Comparison of ENCODE assay signal across 8 cellular contexts in the genomic region with DNA sequence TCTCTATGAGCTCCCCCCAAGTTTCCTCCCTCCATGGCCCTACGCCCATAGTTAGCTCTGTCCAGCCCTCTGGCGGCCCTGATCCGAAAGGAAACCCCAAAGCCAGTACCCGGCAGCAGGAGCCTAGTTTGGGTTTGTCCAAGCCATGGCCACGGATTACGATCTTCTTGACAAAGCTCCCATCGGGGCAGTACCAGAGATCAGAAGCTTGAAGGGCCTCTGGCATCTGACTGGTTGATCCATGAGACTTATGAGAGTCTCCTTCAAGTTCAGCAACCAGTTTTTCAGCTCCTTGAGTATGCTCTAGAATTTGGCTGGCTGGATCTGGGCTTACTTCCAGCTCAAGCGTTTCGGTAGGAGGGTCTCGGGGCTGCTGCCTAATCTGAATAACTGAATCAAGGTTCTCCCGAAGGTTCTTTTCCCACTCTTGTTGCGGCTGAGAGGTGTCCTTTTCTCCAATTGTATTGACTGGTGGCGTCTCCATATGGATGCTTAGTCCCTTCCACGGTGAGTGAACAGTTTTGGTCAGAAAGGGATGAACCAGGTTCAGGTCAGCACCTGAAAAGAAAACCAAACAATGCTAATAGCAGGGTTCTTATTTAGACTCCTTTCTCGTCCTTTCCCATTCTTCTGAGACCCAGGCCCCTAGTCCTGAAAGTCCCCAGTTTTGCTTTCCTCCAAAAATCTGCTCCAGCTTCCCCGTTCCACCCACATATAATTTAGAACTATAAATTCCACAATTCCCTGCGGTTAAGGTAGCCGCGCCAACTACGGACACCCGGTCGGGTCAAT. TPM values are rescaled to one million over a fixed set of nuclear protein-coding genes. Genes with fewer than 3 reads are reported as not detected.
DNase-seq lines count a peak whose midpoint lies in the region; ATAC-seq and TF ChIP-seq lines count a peak whose summit lies in the region.

No MANE protein-coding gene starts in this region.

- H3K9me3 ChIP-seq in DOHH2 (ENCODE audit: control insufficient read depth, insufficient read depth, low read length) (no peaks in the 10 kb centered on the region), mesenchymal stem cell (ENCODE audit: control insufficient read depth, low read length) (no peaks in the 10 kb centered on the region), vagina (no peaks in the 10 kb centered on the region)

- peak overlapping the region; percentile 4 for H2AK5ac ChIP-seq in mesenchymal stem cell (ENCODE audit: low read length, severe bottlenecking)

- H2AFZ ChIP-seq in KMS-11 (ENCODE audit: low read depth) (peak overlapping the region; percentile 65; the same call in 1 of the 2 replicates), mesenchymal stem cell (ENCODE audit: low read depth, low read length) (no peak overlapping the region)

- peaks cover 40% of the 10 kb centered on the region for H3K79me2 ChIP-seq in DOHH2 (ENCODE audit: control insufficient read depth, low read length)
- H3K79me2 ChIP-seq in KMS-11 (ENCODE audit: insufficient read depth, low read depth), result peaks cover 13% of the 10 kb centered on the region

- H3K23ac ChIP-seq in mesenchymal stem cell (ENCODE audit: low read length in 2 of 2), result no peak overlapping the region

- peak overlapping the region; percentile 48 for H2BK15ac ChIP-seq in mesenchymal stem cell (ENCODE audit: low read depth, poor library complexity, severe bottlenecking)

- H3K9ac ChIP-seq in KMS-11 (peak overlapping the region; percentile 46), mesenchymal stem cell (ENCODE audit: low read length) (peak overlapping the region; percentile 99)

- 0 out of 2 replicates have a peak, but pooled peaks cover 3% of the 10 kb centered on the region for H3F3A ChIP-seq in DOHH2 (ENCODE audit: control insufficient read depth, insufficient read depth)

- H3K18ac ChIP-seq in mesenchymal stem cell (ENCODE audit: low read depth in 1 of 2, low read length in 2 of 2), result peak overlapping the region; percentile 49 to 82

- 48% methylated on average over 21 of the region's 22 CpGs for WGBS in mesenchymal stem cell

- peaks cover 34% of the 10 kb centered on the region for H3K36me3 ChIP-seq in DOHH2 (ENCODE audit: control insufficient read depth, low read length)
- H3K36me3 ChIP-seq in KMS-11 (ENCODE audit: insufficient read depth), result no peaks in the 10 kb centered on the region; the same call in 1 of the 2 replicates
- peaks cover 6 to 25% of the 10 kb centered on the region in 2 experiments for H3K36me3 ChIP-seq in mesenchymal stem cell (ENCODE audit: control insufficient read depth in 1 of 2, insufficient read depth in 2 of 2, low read depth in 1 of 2, low read length in 2 of 2)
- peaks cover 0 to 16% of the 10 kb centered on the region in 2 donors for H3K36me3 ChIP-seq in vagina

- no peak overlapping the region for H4K91ac ChIP-seq in mesenchymal stem cell (ENCODE audit: low read length)

- H3K4me3 ChIP-seq in DOHH2 (ENCODE audit: low read length) (peak overlapping the region; percentile 93), KMS-11 (IDR thresholded peaks at IDR 0.05; ENCODE audit: insufficient read depth, low read depth, low read length) (no peak overlapping the region), mesenchymal stem cell (ENCODE audit: insufficient read depth in 1 of 2, low read depth in 1 of 2, low read length in 2 of 2) (peak overlapping the region; percentile 75 to 91), vagina (peak overlapping the region; percentile 63 to 67)

- H2BK12ac ChIP-seq in mesenchymal stem cell (ENCODE audit: low read length in 2 of 2), result peak overlapping the region; percentile 51 to 93

- H3K27me3 ChIP-seq in DOHH2 (ENCODE audit: control insufficient read depth, low read length) (0 out of 2 replicates have a peak, but pooled peaks cover 4% of the 10 kb centered on the region), KMS-11 (ENCODE audit: insufficient read depth, low read depth) (no peaks in the 10 kb centered on the region), mesenchymal stem cell (ENCODE audit: control insufficient read depth in 1 of 2, insufficient read depth in 1 of 2, low read length in 2 of 2) (peaks cover 0 to 3% of the 10 kb centered on the region in 2 experiments), vagina (no peaks in the 10 kb centered on the region)

- TF ChIP-seq CTCF in DOHH2 (IDR thresholded peaks at IDR 0.05; ENCODE audit: low read depth, low read length, poor library complexity, severe bottlenecking) (no peak), KMS-11 (conservative IDR thresholded peaks at IDR 0.05; ENCODE audit: low read depth, low read length) (no peak), vagina (IDR thresholded peaks at IDR 0.05) (no peak)

- DNase-seq in caudate nucleus (lab: John Stamatoyannopoulos, UW) (peak in 7 of 61 donors; percentile 16 to 95 (median 70)), mesenchymal stem cell (no peak), vagina (ENCODE audit: extremely low spot score in 2 of 2) (peak in 1 of 2 donors; percentile 86), cerebellar cortex (ENCODE audit: low spot score) (no peak)
- no peak for DNase-seq in stimulated activated CD4-positive, alpha-beta T cell treated with anti-CD3 and anti-CD28 coated beads, Interleukin-4, amount 100 ng/mL, for 4 hours

- peak overlapping the region; percentile 40 for H3K27ac ChIP-seq in DOHH2 (ENCODE audit: low read depth, low read length)
- peak overlapping the region; percentile 38; the same call in 1 of the 2 replicates for H3K27ac ChIP-seq in KMS-11
- H3K27ac ChIP-seq in caudate nucleus (ENCODE audit: low read depth, low read length), result peak overlapping the region; percentile 97
- peak overlapping the region; percentile 71 for H3K27ac ChIP-seq in mesenchymal stem cell (ENCODE audit: low read length, poor library complexity, severe bottlenecking)
- peak overlapping the region; percentile 88 for H3K27ac ChIP-seq in vagina

- H3K4me1 ChIP-seq in DOHH2 (ENCODE audit: control insufficient read depth, low read length) (peaks cover 27% of the 10 kb centered on the region), KMS-11 (ENCODE audit: low read depth, poor library complexity, severe bottlenecking) (peaks cover 22% of the 10 kb centered on the region), mesenchymal stem cell (ENCODE audit: control insufficient read depth, insufficient read depth, low read depth, low read length) (peaks cover 22% of the 10 kb centered on the region), vagina (peaks cover 38% of the 10 kb centered on the region)

- H4K20me1 ChIP-seq in DOHH2 (ENCODE audit: control insufficient read depth, insufficient read depth, low read depth, low read length) (0 out of 2 replicates have a peak, but pooled peaks cover 3% of the 10 kb centered on the region), KMS-11 (ENCODE audit: insufficient read depth) (no peaks in the 10 kb centered on the region)

- H4K8ac ChIP-seq in mesenchymal stem cell (ENCODE audit: low read length), result peak overlapping the region; percentile 91

- H3K4me2 ChIP-seq in DOHH2 (ENCODE audit: low read length) (peak overlapping the region; percentile 86), KMS-11 (peak overlapping the region; percentile 92), mesenchymal stem cell (ENCODE audit: low read length, poor library complexity, severe bottlenecking) (peak overlapping the region; percentile 84)

- peak overlapping the region; percentile 79 for H2BK5ac ChIP-seq in mesenchymal stem cell (ENCODE audit: low read depth, low read length, poor library complexity, severe bottlenecking)

- peak overlapping the region; percentile 64 for H2BK120ac ChIP-seq in mesenchymal stem cell (ENCODE audit: low read depth, low read length)

- intact Hi-C loops in vagina (cut with DNase I), result loop anchor here (10.0 kb wide), 2 partner anchors 45 to 115 kb away; a partner anchor contains a TSS

- peaks cover 36% of the 10 kb centered on the region for H3K79me1 ChIP-seq in mesenchymal stem cell (replicated peaks; ENCODE audit: low read length, poor library complexity, severe bottlenecking)

- H3K9me2 ChIP-seq in DOHH2 (replicated peaks; ENCODE audit: control insufficient read depth, low read length), result no peaks in the 10 kb centered on the region

- no peak overlapping the region for H3K14ac ChIP-seq in mesenchymal stem cell (ENCODE audit: low read length in 2 of 2)

- TF ChIP-seq POLR2A in vagina (IDR thresholded peaks at IDR 0.05), result no peak

- ATAC-seq in HG02981 (IDR thresholded peaks at IDR 0.05; ENCODE audit: unreplicated experiment), result no peak

- peak overlapping the region in 1 of 2 experiments; percentile 72 for H3K4ac ChIP-seq in mesenchymal stem cell (ENCODE audit: low read depth in 1 of 2, low read length in 2 of 2)

RNA-seq across cellular contexts. Expression of a gene that starts 0.6 kb away (rescaled TPM):
- polyA plus RNA-seq in mesenchymal stem cell (2013, experiment 1 of 2), result 4.3 TPM
- polyA plus RNA-seq in mesenchymal stem cell (2013, experiment 2 of 2), result 4.3 TPM
- 2.7 TPM for total RNA-seq in vagina

RNA-seq across cellular contexts. Expression of a gene that starts 1.4 kb away (rescaled TPM):
- polyA plus RNA-seq in mesenchymal stem cell (2013, experiment 1 of 2), result 68.3 TPM
- 66.3 TPM for polyA plus RNA-seq in mesenchymal stem cell (2013, experiment 2 of 2)
- 76.6 TPM for total RNA-seq in vagina

RNA-seq across cellular contexts. Expression of a gene that starts 20.4 kb away (rescaled TPM):
- 3.9 TPM for polyA plus RNA-seq in mesenchymal stem cell (2013, experiment 1 of 2)
- 3.2 TPM for polyA plus RNA-seq in mesenchymal stem cell (2013, experiment 2 of 2)
- 207 TPM for total RNA-seq in vagina

RNA-seq across cellular contexts. Expression of a gene that starts 22.2 kb away (rescaled TPM):
- polyA plus RNA-seq in mesenchymal stem cell (2013, experiment 1 of 2), result 8.0 TPM
- polyA plus RNA-seq in mesenchymal stem cell (2013, experiment 2 of 2), result 7.9 TPM
- total RNA-seq in vagina, result 8.8 TPM

RNA-seq across cellular contexts. Expression of a gene that starts 24.4 kb away (rescaled TPM):
- polyA plus RNA-seq in mesenchymal stem cell (2013, experiment 1 of 2), result 31.6 TPM
- polyA plus RNA-seq in mesenchymal stem cell (2013, experiment 2 of 2), result 31.6 TPM
- 31.9 TPM for total RNA-seq in vagina

Comparison
In these comparisons a context has a peak if more than half of its experiments do, and no peak if none do; other contexts are left out.
1. H3K27ac ChIP-seq: peak in every context shown above with its lines; median percentile 97 in caudate nucleus; 88 in vagina; 71 in mesenchymal stem cell; 40 in DOHH2; 38 in KMS-11.